ENCODE assay signal across 11 cellular contexts in genomic region chr1:207639362-207639761, GRCh38. TPM values are rescaled to one million over a fixed set of nuclear protein-coding genes. Genes with fewer than 3 reads are reported as not detected.
"Had no signal": no experiment of that assay in that cellular context is flagged by ENCODE, and none has a peak within 500 bp of the region (broad histone marks: within the 10 kb centered on the region; RNA-seq: fewer than 3 reads in every experiment).

No MANE protein-coding gene starts in this region.

RNA-seq across cellular contexts. Expression of gene CR1L, which starts 5.6 kb away (rescaled TPM):
- total RNA-seq: osteoblast, prostate gland, pulmonary artery endothelial cell, right atrium auricular region, smooth muscle cell, testis, transverse colon, ureter had no signal
- polyA plus RNA-seq: naive thymus-derived CD4-positive, alpha-beta T cell; neural cell; ovary had no signal
